ENCODE assay signal across 14 cellular contexts in genomic region chr4:186657766-186658165, GRCh38.
DNase-seq lines count a peak whose midpoint lies in the region; FAIRE-seq and TF ChIP-seq lines count a peak whose summit lies in the region.
"Had no signal": no experiment of that assay in that cellular context is flagged by ENCODE, and none has a peak within 500 bp of the region (broad histone marks: within the 10 kb centered on the region; RNA-seq: fewer than 3 reads in every experiment).

No MANE protein-coding gene starts in this region.

- H3K4me3 ChIP-seq in astrocyte of the spinal cord (ENCODE audit: low read depth, low read length) (no peak overlapping the region), Caco-2 (ENCODE audit: low read depth, low read length) (no peak overlapping the region), kidney (ENCODE audit: low read length in 2 of 2) (no peak overlapping the region)
- H3K4me3 ChIP-seq: vagina had no signal

- no TSS peak for BruUV-seq in Caco-2 (replicated peaks; lab: Mats Ljungman, UMichigan)

- H3K4me3 Mint-ChIP-seq in Caco-2 (ENCODE audit: unreplicated experiment): no peak overlapping the region
- H3K4me3 Mint-ChIP-seq: activated naive CD8-positive, alpha-beta T cell treated with anti-CD3 and anti-CD28 coated beads, Interleukin-2, amount 10 ng/mL, durations not matched to agents 7 days and 5 days; dendritic cell treated with granulocyte-macrophage colony-stimulating factor and Interleukin-4, amounts not matched to agents 40 ng/mL and 50 ng/mL, for 4 days had no signal

- H3K9ac ChIP-seq in kidney (ENCODE audit: low read length in 2 of 2): no peak overlapping the region

- no peak overlapping the region for H3K27ac Mint-ChIP-seq in Caco-2 (ENCODE audit: unreplicated experiment)
- H3K27ac Mint-ChIP-seq: activated naive CD8-positive, alpha-beta T cell treated with anti-CD3 and anti-CD28 coated beads, Interleukin-2, amount 10 ng/mL, durations not matched to agents 7 days and 5 days; dendritic cell treated with granulocyte-macrophage colony-stimulating factor and Interleukin-4, amounts not matched to agents 40 ng/mL and 50 ng/mL, for 4 days had no signal

- DNase-seq in COLO829 (ENCODE audit: low spot score): peak; percentile 89
- peak; percentile 48 for DNase-seq in M059J (ENCODE audit: low read depth)
- peak; percentile 57 for DNase-seq in astrocyte of the spinal cord (ENCODE audit: low read depth, low spot score)
- DNase-seq in Caco-2: no peak
- no peak for DNase-seq in activated CD4-positive, alpha-beta T cell treated with anti-CD3 and anti-CD28 coated beads, Interleukin-2, amount 50 U/mL, for 4 hours
- DNase-seq in islet precursor cell: no peak
- DNase-seq in kidney: no peak
- DNase-seq: activated CD4-positive, CD25-positive, alpha-beta regulatory T cell treated with anti-CD3 and anti-CD28 coated beads, Interleukin-2, amount 50 U/mL, for 72 hours; activated naive CD8-positive, alpha-beta T cell treated with anti-CD3 and anti-CD28 coated beads, Interleukin-2, amount 10 ng/mL, durations not matched to agents 7 days and 5 days; NCI-H1694 treated with DMSO at 0.1 percent for 48 hours; stimulated activated CD4-positive, alpha-beta T cell treated with anti-CD3 and anti-CD28 coated beads, Interleukin-2, amount 100 ng/mL, for 48 hours had no signal

- no peaks in the 10 kb centered on the region for H3K27me3 ChIP-seq in layer of hippocampus (ENCODE audit: control insufficient read depth, insufficient read depth, low read length)
- H3K27me3 ChIP-seq in Caco-2 (replicated peaks; ENCODE audit: control insufficient read depth, insufficient read depth, low read length): no peaks in the 10 kb centered on the region
- H3K27me3 ChIP-seq: vagina had no signal

- H3K9me3 Mint-ChIP-seq in Caco-2 (ENCODE audit: unreplicated experiment): no peaks in the 10 kb centered on the region
- H3K9me3 Mint-ChIP-seq: activated naive CD8-positive, alpha-beta T cell treated with anti-CD3 and anti-CD28 coated beads, Interleukin-2, amount 10 ng/mL, durations not matched to agents 7 days and 5 days; dendritic cell treated with granulocyte-macrophage colony-stimulating factor and Interleukin-4, amounts not matched to agents 40 ng/mL and 50 ng/mL, for 4 days had no signal

- CTCF ChIA-PET in Caco-2 (lab: Charles Lee): interaction anchor here (1.4 kb wide), 1 partner anchor 12 kb away, joined by 5 read pairs; no protein-coding TSS in a partner anchor

- H3K4me1 Mint-ChIP-seq in Caco-2 (ENCODE audit: low read depth, unreplicated experiment): peaks cover 14% of the 10 kb centered on the region
- H3K4me1 Mint-ChIP-seq: activated naive CD8-positive, alpha-beta T cell treated with anti-CD3 and anti-CD28 coated beads, Interleukin-2, amount 10 ng/mL, durations not matched to agents 7 days and 5 days had no signal

- H3K4me1 ChIP-seq in Caco-2 (peaks cover 9% of the 10 kb centered on the region), kidney (ENCODE audit: control insufficient read depth in 1 of 2, insufficient read depth in 1 of 2, low read depth in 1 of 2, low read length in 2 of 2) (peaks cover 10% of the 10 kb centered on the region in 2 donors)
- H3K4me1 ChIP-seq: vagina had no signal

- intact Hi-C loops in Caco-2 (cut with micrococcal nuclease; ENCODE audit: unreplicated experiment): no loop called here
- intact Hi-C loops in kidney (cut with DNase I): no loop called here

- POLR2A ChIA-PET in Caco-2 (lab: Charles Lee): no interaction called here

- FAIRE-seq in kidney (lab: Jason Lieb, UNC): no peak

- no peaks in the 10 kb centered on the region for H3K27me3 Mint-ChIP-seq in Caco-2 (ENCODE audit: insufficient read depth, unreplicated experiment)
- H3K27me3 Mint-ChIP-seq: activated naive CD8-positive, alpha-beta T cell treated with anti-CD3 and anti-CD28 coated beads, Interleukin-2, amount 10 ng/mL, durations not matched to agents 7 days and 5 days; dendritic cell treated with granulocyte-macrophage colony-stimulating factor and Interleukin-4, amounts not matched to agents 40 ng/mL and 50 ng/mL, for 4 days had no signal

- H3K36me3 ChIP-seq in Caco-2 (ENCODE audit: control insufficient read depth, insufficient read depth, low read length): no peaks in the 10 kb centered on the region
- peaks cover 0 to 14% of the 10 kb centered on the region in 2 donors for H3K36me3 ChIP-seq in kidney (ENCODE audit: control insufficient read depth in 1 of 2, insufficient read depth in 2 of 2, low read length in 2 of 2)

- in situ Hi-C loops in astrocyte of the spinal cord (cut with HindIII; ENCODE audit: low sequenced_read_pairs): no loop called here

- H3K36me3 Mint-ChIP-seq in Caco-2 (ENCODE audit: insufficient read depth, unreplicated experiment): peaks cover 20% of the 10 kb centered on the region
- H3K36me3 Mint-ChIP-seq: activated naive CD8-positive, alpha-beta T cell treated with anti-CD3 and anti-CD28 coated beads, Interleukin-2, amount 10 ng/mL, durations not matched to agents 7 days and 5 days had no signal

- H3K27ac ChIP-seq in layer of hippocampus (ENCODE audit: low read depth, low read length) (peak overlapping the region; percentile 14), kidney (ENCODE audit: low read depth in 2 of 2, low read length in 2 of 2) (no peak overlapping the region)
- H3K27ac ChIP-seq: vagina had no signal

- H3K9me3 ChIP-seq in Caco-2 (no peaks in the 10 kb centered on the region), kidney (ENCODE audit: control insufficient read depth in 1 of 2, low read length in 2 of 2) (no peaks in the 10 kb centered on the region)
- H3K9me3 ChIP-seq: vagina had no signal

- TF ChIP-seq CTCF in astrocyte of the spinal cord (IDR thresholded peaks at IDR 0.05; ENCODE audit: low read depth, low read length): no peak
- no peak for TF ChIP-seq CTCF in Caco-2 (IDR thresholded peaks at IDR 0.05; ENCODE audit: insufficient read depth in 1 of 2, low read depth in 1 of 2, low read length in 1 of 2, severe bottlenecking in 1 of 2, unreplicated experiment in 1 of 2)
- no peak for TF ChIP-seq CTCF in kidney (IDR thresholded peaks at IDR 0.05; ENCODE audit: borderline replicate concordance, extremely low read depth, insufficient read depth)

Comparison
In these comparisons a context has a peak if more than half of its experiments do, and no peak if none do; other contexts are left out.
1. DNase-seq: peak in COLO829 (single experiment), M059J (single experiment) and astrocyte of the spinal cord (single experiment); none in Caco-2 (0 of 2), activated CD4-positive, alpha-beta T cell treated with anti-CD3 and anti-CD28 coated beads, Interleukin-2, amount 50 U/mL, for 4 hours (0 of 2), islet precursor cell (single experiment) and kidney (single experiment).